Comparison of ENCODE assay signal across 23 cellular contexts in genomic region chr20:57384486-57384885, GRCh38. TPM values are rescaled to one million over a fixed set of nuclear protein-coding genes. Genes with fewer than 3 reads are reported as not detected.
DNase-seq lines count a peak whose midpoint lies in the region; ATAC-seq and TF ChIP-seq lines count a peak whose summit lies in the region.
"Had no signal": no experiment of that assay in that cellular context is flagged by ENCODE, and none has a peak within 500 bp of the region (broad histone marks: within the 10 kb centered on the region; RNA-seq: fewer than 3 reads in every experiment).

No MANE protein-coding gene starts in this region.

- no peaks in the 10 kb centered on the region for H3K9me3 Mint-ChIP-seq in activated naive CD4-positive, alpha-beta T cell treated with anti-CD3 and anti-CD28 coated beads, Interleukin-2, amount 10 ng/mL, durations not matched to agents 7 days and 5 days
- H3K9me3 Mint-ChIP-seq in nephron progenitor cell: no peaks in the 10 kb centered on the region
- H3K9me3 Mint-ChIP-seq: activated CD4-positive, alpha-beta T cell treated with anti-CD3 and anti-CD28 coated beads, Interleukin-2, amount 10 ng/mL, durations not matched to agents 24 days and 14 days; activated T-helper 1 cell treated with anti-CD3 and anti-CD28 coated beads, Interleukin-12 subunit alpha, Interleukin-12 subunit beta, Interleukin-2, Interleukin-4 antibody, amounts not matched to agents 30 ng/mL and 10 ng/mL and 1 ng/mL, durations not matched to agents 14 hours and 24 hours and 36 hours had no signal

- no peak overlapping the region for H2AFZ ChIP-seq in OCI-LY1 (ENCODE audit: low read length)
- H2AFZ ChIP-seq: parathyroid adenoma had no signal

- H3K27ac Mint-ChIP-seq in activated naive CD4-positive, alpha-beta T cell treated with anti-CD3 and anti-CD28 coated beads, Interleukin-2, amount 10 ng/mL, durations not matched to agents 7 days and 5 days: no peak overlapping the region
- H3K27ac Mint-ChIP-seq in nephron progenitor cell: no peak overlapping the region
- H3K27ac Mint-ChIP-seq: activated CD4-positive, alpha-beta T cell treated with anti-CD3 and anti-CD28 coated beads, Interleukin-2, amount 10 ng/mL, durations not matched to agents 24 days and 14 days; activated T-helper 1 cell treated with anti-CD3 and anti-CD28 coated beads, Interleukin-12 subunit alpha, Interleukin-12 subunit beta, Interleukin-2, Interleukin-4 antibody, amounts not matched to agents 30 ng/mL and 10 ng/mL and 1 ng/mL, durations not matched to agents 14 hours and 24 hours and 36 hours had no signal

- H3K4me3 ChIP-seq in OCI-LY1 (ENCODE audit: low read depth, low read length, poor library complexity, severe bottlenecking): no peak overlapping the region
- no peak overlapping the region for H3K4me3 ChIP-seq in suprapubic skin
- H3K4me3 ChIP-seq in SJCRH30: no peak overlapping the region
- H3K4me3 ChIP-seq: stomach had no signal

- no peaks in the 10 kb centered on the region for H4K20me1 ChIP-seq in OCI-LY1 (ENCODE audit: insufficient read depth, low read length)

- H3K4me1 Mint-ChIP-seq in activated naive CD4-positive, alpha-beta T cell treated with anti-CD3 and anti-CD28 coated beads, Interleukin-2, amount 10 ng/mL, durations not matched to agents 7 days and 5 days: peaks cover 29% of the 10 kb centered on the region
- H3K4me1 Mint-ChIP-seq in nephron progenitor cell: peaks cover 18% of the 10 kb centered on the region

- WGBS in suprapubic skin: 91% methylated on average over 8 of the region's 8 CpGs

- CTCF ChIA-PET in activated naive CD4-positive, alpha-beta T cell treated with anti-CD3 and anti-CD28 coated beads, Interleukin-2, amount 10 ng/mL, durations not matched to agents 7 days and 5 days (lab: Charles Lee): interaction anchor here (1.2 to 1.8 kb wide), 2 partner anchors 111 to 112 kb away, joined by 3 to 5 read pairs; no protein-coding TSS in a partner anchor

- H3K4me3 Mint-ChIP-seq in activated naive CD4-positive, alpha-beta T cell treated with anti-CD3 and anti-CD28 coated beads, Interleukin-2, amount 10 ng/mL, durations not matched to agents 7 days and 5 days: no peak overlapping the region
- no peak overlapping the region for H3K4me3 Mint-ChIP-seq in nephron progenitor cell
- H3K4me3 Mint-ChIP-seq: activated CD4-positive, alpha-beta T cell treated with anti-CD3 and anti-CD28 coated beads, Interleukin-2, amount 10 ng/mL, durations not matched to agents 24 days and 14 days; activated T-helper 1 cell treated with anti-CD3 and anti-CD28 coated beads, Interleukin-12 subunit alpha, Interleukin-12 subunit beta, Interleukin-2, Interleukin-4 antibody, amounts not matched to agents 30 ng/mL and 10 ng/mL and 1 ng/mL, durations not matched to agents 14 hours and 24 hours and 36 hours had no signal

- H3F3A ChIP-seq in OCI-LY1 (ENCODE audit: insufficient read depth, low read length): peaks cover 9% of the 10 kb centered on the region; the same call in 1 of the 2 replicates

- H3K4me1 ChIP-seq in OCI-LY1 (ENCODE audit: insufficient read depth, low read length, severe bottlenecking) (peaks cover 72% of the 10 kb centered on the region), suprapubic skin (peaks cover 7% of the 10 kb centered on the region), SJCRH30 (no peaks in the 10 kb centered on the region)
- H3K4me1 ChIP-seq: BE2C, parathyroid adenoma had no signal

- H3K27me3 Mint-ChIP-seq in activated naive CD4-positive, alpha-beta T cell treated with anti-CD3 and anti-CD28 coated beads, Interleukin-2, amount 10 ng/mL, durations not matched to agents 7 days and 5 days: no peaks in the 10 kb centered on the region
- H3K27me3 Mint-ChIP-seq in nephron progenitor cell (ENCODE audit: low read depth, poor library complexity): peaks cover 10% of the 10 kb centered on the region
- H3K27me3 Mint-ChIP-seq: activated CD4-positive, alpha-beta T cell treated with anti-CD3 and anti-CD28 coated beads, Interleukin-2, amount 10 ng/mL, durations not matched to agents 24 days and 14 days had no signal

- intact Hi-C loops in left colon (cut with DNase I, micrococcal nuclease): no loop called here

- H3K36me3 ChIP-seq in OCI-LY1 (ENCODE audit: insufficient read depth, low read length): peaks cover 16% of the 10 kb centered on the region; the same call in 1 of the 2 replicates
- peaks cover 21% of the 10 kb centered on the region for H3K36me3 ChIP-seq in suprapubic skin
- H3K36me3 ChIP-seq in SJCRH30: peaks cover 12% of the 10 kb centered on the region

- H3K27ac ChIP-seq in OCI-LY1 (ENCODE audit: low read depth, low read length, poor library complexity, severe bottlenecking): peak overlapping the region; percentile 91
- no peak overlapping the region for H3K27ac ChIP-seq in suprapubic skin
- no peak overlapping the region for H3K27ac ChIP-seq in SJCRH30
- H3K27ac ChIP-seq: epithelial cell of prostate, parathyroid adenoma, stomach, WERI-Rb-1 had no signal

- no peak overlapping the region; the same call in 1 of the 2 replicates for H3K4me2 ChIP-seq in OCI-LY1 (ENCODE audit: low read length)

- no peaks in the 10 kb centered on the region for H3K79me2 ChIP-seq in OCI-LY1 (ENCODE audit: insufficient read depth, low read length)
- H3K79me2 ChIP-seq: parathyroid adenoma had no signal

- TF ChIP-seq CTCF in OCI-LY1 (IDR thresholded peaks at IDR 0.05; ENCODE audit: low read length): no peak
- TF ChIP-seq CTCF in suprapubic skin (IDR thresholded peaks at IDR 0.05): no peak
- TF ChIP-seq CTCF in nephron progenitor cell (IDR thresholded peaks at IDR 0.05): no peak

- no peaks in the 10 kb centered on the region for H3K9me2 ChIP-seq in OCI-LY1 (ENCODE audit: low read depth, low read length)

- TF ChIP-seq POLR2A in suprapubic skin (IDR thresholded peaks at IDR 0.05): no peak

- H3K36me3 Mint-ChIP-seq in activated naive CD4-positive, alpha-beta T cell treated with anti-CD3 and anti-CD28 coated beads, Interleukin-2, amount 10 ng/mL, durations not matched to agents 7 days and 5 days: peaks cover 17% of the 10 kb centered on the region
- peaks cover 16% of the 10 kb centered on the region for H3K36me3 Mint-ChIP-seq in nephron progenitor cell (ENCODE audit: low read depth)

- no peaks in the 10 kb centered on the region for H3K27me3 ChIP-seq in OCI-LY1 (ENCODE audit: insufficient read depth, low read length)
- no peaks in the 10 kb centered on the region for H3K27me3 ChIP-seq in suprapubic skin
- H3K27me3 ChIP-seq in SJCRH30: no peaks in the 10 kb centered on the region
- H3K27me3 ChIP-seq: BE2C, stomach had no signal

- DNase-seq in activated naive CD4-positive, alpha-beta T cell treated with anti-CD3 and anti-CD28 coated beads, Interleukin-2, amount 10 ng/mL, durations not matched to agents 7 days and 5 days: peak; percentile 14
- no peak for DNase-seq in activated naive CD4-positive, alpha-beta T cell treated with Interleukin-2 at 50 U/mL for 16 hours
- DNase-seq in left colon (peak in 1 of 2 donors; percentile 51), suprapubic skin (ENCODE audit: low spot score in 2 of 2) (peak; percentile 51 to 70), nucleus accumbens (lab: John Stamatoyannopoulos, UW) (no peak), nephron progenitor cell (no peak), SJCRH30 (no peak)
- DNase-seq: activated CD4-positive, alpha-beta T cell treated with anti-CD3 and anti-CD28 coated beads, Interleukin-2, amount 10 ng/mL, durations not matched to agents 24 days and 14 days; BE2C; mesendoderm; MV-4-11; NCI-H187; NCI-H69; stomach; T-helper 9 cell; WERI-Rb-1 had no signal

- H3K9ac ChIP-seq in OCI-LY1 (ENCODE audit: low read length): peak overlapping the region; percentile 9; the same call in 1 of the 2 replicates
- H3K9ac ChIP-seq: parathyroid adenoma had no signal

- ATAC-seq in left colon: peak; percentile 40

- H3K9me3 ChIP-seq in OCI-LY1 (ENCODE audit: low read length) (no peaks in the 10 kb centered on the region), suprapubic skin (no peaks in the 10 kb centered on the region), SJCRH30 (replicated peaks) (no peaks in the 10 kb centered on the region)
- H3K9me3 ChIP-seq: BE2C, stomach had no signal

- no peak for TF ChIP-seq EP300 in suprapubic skin (IDR thresholded peaks at IDR 0.05)

RNA-seq across cellular contexts. Expression of gene RBM38, which starts 6.7 kb away (rescaled TPM):
- 10 to 100 TPM; 26.9 to 44.8 TPM for total RNA-seq in left colon
- 10 to 100 TPM in 3 of 4 donors, 1 to 10 TPM in 1; 8.7 to 16.7 (median 12.8) TPM for total RNA-seq in suprapubic skin
- 181 and 190 TPM in 2 replicates for total RNA-seq in SJCRH30 (2014; rRNA removed; shearing (Covaris generic))

RNA-seq across cellular contexts. Expression of gene RAE1, which starts 33.4 kb away (rescaled TPM):
- total RNA-seq in left colon (10 to 100 TPM; 16.0 to 17.2 TPM), suprapubic skin (10 to 100 TPM; 31.2 to 45.1 (median 37.2) TPM)
- total RNA-seq in SJCRH30 (2014; rRNA removed; shearing (Covaris generic)): 112 and 119 TPM in 2 replicates

RNA-seq across cellular contexts. Expression of gene SPO11, which starts 54.9 kb away (rescaled TPM):
- total RNA-seq in left colon: not detected
- total RNA-seq in suprapubic skin: not detected
- total RNA-seq in SJCRH30 (2014; rRNA removed; shearing (Covaris generic)): not detected in 2 replicates
- total RNA-seq: activated CD4-positive, alpha-beta T cell treated with anti-CD3 and anti-CD28 coated beads, Interleukin-2, amount 10 ng/mL, durations not matched to agents 24 days and 14 days; activated T-helper 1 cell treated with anti-CD3 and anti-CD28 coated beads, Interleukin-12 subunit alpha, Interleukin-12 subunit beta, Interleukin-2, Interleukin-4 antibody, amounts not matched to agents 30 ng/mL and 10 ng/mL and 1 ng/mL, durations not matched to agents 14 hours and 24 hours and 36 hours; H1; right cardiac atrium; stomach; urinary bladder had no signal

Comparison
In these comparisons a context has a peak if more than half of its experiments do, and no peak if none do; other contexts are left out.
1. DNase-seq: peak in activated naive CD4-positive, alpha-beta T cell treated with anti-CD3 and anti-CD28 coated beads, Interleukin-2, amount 10 ng/mL, durations not matched to agents 7 days and 5 days (single experiment) and suprapubic skin (2 of 2); none in activated naive CD4-positive, alpha-beta T cell treated with Interleukin-2 at 50 U/mL for 16 hours (single experiment), nucleus accumbens (0 of 56), nephron progenitor cell (single experiment) and SJCRH30 (0 of 2).